ENCODE assay signal across 2 cellular contexts in genomic region chr2:202052235-202052634, GRCh38.
TF ChIP-seq lines count a peak whose summit lies in the region.

No MANE protein-coding gene starts in this region.

TF ChIP-seq in GM23338, 12 proteins besides CTCF, POLR2A, EP300 and RAD21:
- TF ChIP-seq ZNF462 (CRISPR knock-in tag; IDR thresholded peaks at IDR 0.05) (no peak), POLR2AphosphoS5 (IDR thresholded peaks at IDR 0.05; ENCODE audit: low read depth) (no peak), CREB1 (CRISPR knock-in tag; IDR thresholded peaks at IDR 0.05; ENCODE audit: low read depth) (no peak), STAT1 (IDR thresholded peaks at IDR 0.05; ENCODE audit: unreplicated experiment) (no peak)

TF ChIP-seq in K562, 482 proteins besides CTCF, POLR2A, EP300 and RAD21:
- TF ChIP-seq SPI1 (IDR thresholded peaks at IDR 0.05; ENCODE audit: borderline replicate concordance, low read depth, low read length) (peak; percentile 63; the same call in 1 of the 2 replicates), SMAD2 (IDR thresholded peaks at IDR 0.05; ENCODE audit: low read depth, low read length) (no peak)
